Comparison of ENCODE assay signal across 13 cellular contexts in genomic region chr11:14342906-14343305, GRCh38. TPM values are rescaled to one million over a fixed set of nuclear protein-coding genes. Genes with fewer than 3 reads are reported as not detected.
A peak's percentile ranks its signal among the peaks of the same experiment; 100 is the strongest.
DNase-seq lines count a peak whose midpoint lies in the region; ATAC-seq and TF ChIP-seq lines count a peak whose summit lies in the region.
"Had no signal": no experiment of that assay in that cellular context is flagged by ENCODE, and none has a peak within 500 bp of the region (broad histone marks: within the 10 kb centered on the region; RNA-seq: fewer than 3 reads in every experiment).

No MANE protein-coding gene starts in this region.

- peaks cover 5% of the 10 kb centered on the region for H4K20me1 ChIP-seq in fibroblast of lung (ENCODE audit: control insufficient read depth, extremely low read depth, insufficient read depth, low read length)

- H3K23ac ChIP-seq in mesendoderm (ENCODE audit: low read length): no peak overlapping the region

- H3K79me1 ChIP-seq in mesendoderm (ENCODE audit: low read length): no peaks in the 10 kb centered on the region

- intact Hi-C loops in head of caudate nucleus (cut with DNase I): no loop called here

- DNase-seq in AG20443 (ENCODE audit: low spot score) (peak; percentile 27), fibroblast of lung (ENCODE audit: low read depth in 2 of 2) (peak; percentile 57 to 85), iPS-NIHi7 (ENCODE audit: extremely low spot score) (no peak), head of caudate nucleus (no peak), mesendoderm (no peak)
- DNase-seq: activated T-cell treated with anti-CD3 and anti-CD28 coated beads, Interleukin-2, amount 50 U/mL, for 72 hours; BE2C; colonic mucosa; NCI-H226; T-cell had no signal

- ATAC-seq in GM21447 (IDR thresholded peaks at IDR 0.05; ENCODE audit: unreplicated experiment) (peak; percentile 50), HG03439 (IDR thresholded peaks at IDR 0.05; ENCODE audit: unreplicated experiment) (peak; percentile 46), HG03196 (IDR thresholded peaks at IDR 0.05; ENCODE audit: unreplicated experiment) (no peak)
- ATAC-seq: activated T-cell treated with anti-CD3 and anti-CD28 coated beads, Interleukin-2, amount 50 U/mL, for 72 hours; T-cell had no signal

- H3K4me2 ChIP-seq in fibroblast of lung (ENCODE audit: extremely low read depth, insufficient read depth, low read length) (no peak overlapping the region), mesendoderm (ENCODE audit: low read length) (no peak overlapping the region)

- H4K8ac ChIP-seq in mesendoderm (ENCODE audit: low read depth, low read length): no peak overlapping the region

- no peak overlapping the region for H3K4me3 ChIP-seq in fibroblast of lung (replicated peaks in 1 of 4; ENCODE audit: control extremely low read depth in 1 of 4, insufficient read depth in 1 of 4, low read depth in 3 of 4, low read length in 4 of 4)
- no peak overlapping the region for H3K4me3 ChIP-seq in mesendoderm (ENCODE audit: low read length)
- H3K4me3 ChIP-seq: colonic mucosa had no signal

- no peak overlapping the region for H3K4ac ChIP-seq in mesendoderm (ENCODE audit: low read depth, low read length)

- no peaks in the 10 kb centered on the region for H3K36me3 ChIP-seq in fibroblast of lung (ENCODE audit: control insufficient read depth, insufficient read depth, low read length)
- H3K36me3 ChIP-seq in mesendoderm (ENCODE audit: control insufficient read depth, insufficient read depth, low read length): no peaks in the 10 kb centered on the region
- H3K36me3 ChIP-seq: BE2C, colonic mucosa had no signal

- WGBS in mesendoderm (ENCODE audit: extremely low coverage, insufficient coverage, low lambda C conversion rate): no CpG with 5 or more reads among the region's 1 CpG

- no peak overlapping the region for H2AFZ ChIP-seq in fibroblast of lung (ENCODE audit: low read length)

- H3K79me2 ChIP-seq in fibroblast of lung (ENCODE audit: control insufficient read depth, insufficient read depth, low read length) (peaks cover 96% of the 10 kb centered on the region), mesendoderm (ENCODE audit: control insufficient read depth, insufficient read depth, low read length) (peaks cover 74% of the 10 kb centered on the region)

- TF ChIP-seq CTCF in fibroblast of lung (conservative IDR thresholded peaks at IDR 0.05 in 1 of 2, IDR thresholded peaks at IDR 0.05 in 1 of 2; ENCODE audit: low read depth in 1 of 2, low read length in 2 of 2): no peak

- H2BK15ac ChIP-seq in mesendoderm (replicated peaks; ENCODE audit: low read depth): no peak overlapping the region

- no peak overlapping the region for H3K18ac ChIP-seq in mesendoderm (ENCODE audit: low read length)

- H3K4me1 ChIP-seq in fibroblast of lung (ENCODE audit: control insufficient read depth, extremely low read depth, insufficient read depth, low read length) (peaks cover 3% of the 10 kb centered on the region), mesendoderm (ENCODE audit: control insufficient read depth, low read depth, low read length) (peaks cover 2% of the 10 kb centered on the region)
- H3K4me1 ChIP-seq: BE2C, colonic mucosa had no signal

- H3K9me3 ChIP-seq in fibroblast of lung (ENCODE audit: control insufficient read depth, insufficient read depth, low read depth, low read length): no peaks in the 10 kb centered on the region
- H3K9me3 ChIP-seq: BE2C, colonic mucosa had no signal

- H2BK120ac ChIP-seq in mesendoderm (ENCODE audit: low read depth, low read length): no peak overlapping the region

- H3K9ac ChIP-seq in fibroblast of lung (ENCODE audit: insufficient read depth, low read length): no peak overlapping the region
- no peak overlapping the region for H3K9ac ChIP-seq in mesendoderm (ENCODE audit: low read length)

- no peak overlapping the region for H2AK5ac ChIP-seq in mesendoderm (ENCODE audit: low read length)

- H2BK5ac ChIP-seq in mesendoderm (ENCODE audit: low read length): no peak overlapping the region

- H4K5ac ChIP-seq in mesendoderm (ENCODE audit: low read length): no peak overlapping the region

- H3K27me3 ChIP-seq in fibroblast of lung (ENCODE audit: control insufficient read depth, insufficient read depth, low read length): no peaks in the 10 kb centered on the region
- no peaks in the 10 kb centered on the region for H3K27me3 ChIP-seq in mesendoderm (ENCODE audit: insufficient read depth, low read length, poor library complexity)
- H3K27me3 ChIP-seq: BE2C, colonic mucosa had no signal

- H3K27ac ChIP-seq in fibroblast of lung (ENCODE audit: insufficient read depth, low read length): no peak overlapping the region
- no peak overlapping the region for H3K27ac ChIP-seq in mesendoderm (ENCODE audit: low read depth, low read length)
- H3K27ac ChIP-seq: colonic mucosa had no signal

- H3K56ac ChIP-seq in mesendoderm (ENCODE audit: low read length): no peak overlapping the region

RNA-seq across cellular contexts. Expression of gene RRAS2, which starts 16.1 kb away (rescaled TPM):
- 101 and 160 TPM in 2 replicates for total RNA-seq in fibroblast of lung
- 110 and 178 TPM in 2 replicates for polyA plus RNA-seq in fibroblast of lung
- polyA plus RNA-seq in fibroblast of lung (2012): 111 and 172 TPM in 2 replicates
- 2.6 and 6.5 TPM in 2 replicates for polyA minus RNA-seq in fibroblast of lung (ENCODE audit: low replicate concordance)
- 180 TPM for polyA plus RNA-seq in mesendoderm (2013, experiment 1 of 2)
- polyA plus RNA-seq in mesendoderm (2013, experiment 2 of 2): 184 TPM

Comparison
In these comparisons a context has a peak if more than half of its experiments do, and no peak if none do; other contexts are left out.
1. DNase-seq: peak in AG20443 (single experiment) and fibroblast of lung (2 of 2); none in iPS-NIHi7 (single experiment), head of caudate nucleus (0 of 42) and mesendoderm (single experiment).